ENCODE assay signal across 12 cellular contexts in genomic region chr1:156581661-156582387, GRCh38. TPM values are rescaled to one million over a fixed set of nuclear protein-coding genes. Genes with fewer than 3 reads are reported as not detected.
DNase-seq lines count a peak whose midpoint lies in the region; ATAC-seq and TF ChIP-seq lines count a peak whose summit lies in the region.
"Had no signal": no experiment of that assay in that cellular context is flagged by ENCODE, and none has a peak within 500 bp of the region (broad histone marks: within the 10 kb centered on the region; RNA-seq: fewer than 3 reads in every experiment).

No MANE protein-coding gene starts in this region.

- peak overlapping the region; percentile 98 for H3K4me3 Mint-ChIP-seq in activated naive CD8-positive, alpha-beta T cell treated with anti-CD3 and anti-CD28 coated beads, Interleukin-2, amount 10 ng/mL, durations not matched to agents 7 days and 5 days

- no peaks in the 10 kb centered on the region for H3K27me3 Mint-ChIP-seq in activated naive CD8-positive, alpha-beta T cell treated with anti-CD3 and anti-CD28 coated beads, Interleukin-2, amount 10 ng/mL, durations not matched to agents 7 days and 5 days

- H3K27ac ChIP-seq in sigmoid colon = no peak overlapping the region
- H3K27ac ChIP-seq in vagina = no peak overlapping the region

- H3K9me3 ChIP-seq in sigmoid colon (no peaks in the 10 kb centered on the region), vagina (no peaks in the 10 kb centered on the region)
- H3K9me3 ChIP-seq: heart right ventricle had no signal

- WGBS in sigmoid colon, 2 donors = 64 to 84% methylated on average over 21 of the region's 21 CpGs

- POLR2A ChIA-PET in activated naive CD8-positive, alpha-beta T cell treated with anti-CD3 and anti-CD28 coated beads, Interleukin-2, amount 10 ng/mL, durations not matched to agents 7 days and 5 days (lab: Charles Lee) = interaction anchor here (0.9 to 3.6 kb wide), 16 partner anchors 10 to 126 kb away, joined by 3 to 43 read pairs (median 10); partner anchors contain the start of genes GPATCH4, IQGAP3, MEF2D and NAXE

- peak overlapping the region; percentile 99 for H3K27ac Mint-ChIP-seq in activated naive CD8-positive, alpha-beta T cell treated with anti-CD3 and anti-CD28 coated beads, Interleukin-2, amount 10 ng/mL, durations not matched to agents 7 days and 5 days

- no peaks in the 10 kb centered on the region for H3K9me3 Mint-ChIP-seq in activated naive CD8-positive, alpha-beta T cell treated with anti-CD3 and anti-CD28 coated beads, Interleukin-2, amount 10 ng/mL, durations not matched to agents 7 days and 5 days

- peaks cover 5% of the 10 kb centered on the region for H3K36me3 Mint-ChIP-seq in activated naive CD8-positive, alpha-beta T cell treated with anti-CD3 and anti-CD28 coated beads, Interleukin-2, amount 10 ng/mL, durations not matched to agents 7 days and 5 days

- no peak for TF ChIP-seq CTCF in GM12875 (IDR thresholded peaks at IDR 0.05; ENCODE audit: borderline replicate concordance, insufficient read depth, low read depth, low read length)
- TF ChIP-seq CTCF in sigmoid colon (IDR thresholded peaks at IDR 0.05) = no peak
- TF ChIP-seq CTCF in vagina (IDR thresholded peaks at IDR 0.05) = no peak

- H3K4me3 ChIP-seq in GM12875 (ENCODE audit: low read depth, low read length) = peak overlapping the region; percentile 45
- no peak overlapping the region for H3K4me3 ChIP-seq in sigmoid colon
- H3K4me3 ChIP-seq in vagina = no peak overlapping the region

- TF ChIP-seq EP300 in sigmoid colon (IDR thresholded peaks at IDR 0.05) = no peak

- H3K27me3 ChIP-seq in sigmoid colon (no peaks in the 10 kb centered on the region), vagina (no peaks in the 10 kb centered on the region)
- H3K27me3 ChIP-seq: heart right ventricle had no signal

- intact Hi-C loops in sigmoid colon (cut with DNase I) = loop anchor here (2.0 kb wide), 1 partner anchor 77 kb away; no protein-coding TSS in a partner anchor
- intact Hi-C loops in vagina (cut with DNase I) = loop anchor here (5.0 to 10.0 kb wide), 3 partner anchors 67 to 197 kb away; no protein-coding TSS in a partner anchor

- TF ChIP-seq POLR2A in sigmoid colon (IDR thresholded peaks at IDR 0.05) = no peak
- no peak for TF ChIP-seq POLR2A in vagina (IDR thresholded peaks at IDR 0.05)

- H3K4me1 ChIP-seq in sigmoid colon (peaks cover 0 to 7% (median 0%) of the 10 kb centered on the region in 4 donors), vagina (no peaks in the 10 kb centered on the region)

- no peaks in the 10 kb centered on the region for H3K36me3 ChIP-seq in sigmoid colon
- no peaks in the 10 kb centered on the region for H3K36me3 ChIP-seq in vagina
- H3K36me3 ChIP-seq: heart right ventricle had no signal

- H3K4me1 Mint-ChIP-seq in activated naive CD8-positive, alpha-beta T cell treated with anti-CD3 and anti-CD28 coated beads, Interleukin-2, amount 10 ng/mL, durations not matched to agents 7 days and 5 days = peaks cover 23% of the 10 kb centered on the region

- peak; percentile 82 to 85 for DNase-seq in SHP77 (lab: John Stamatoyannopoulos, UW)
- DNase-seq in activated naive CD8-positive, alpha-beta T cell treated with anti-CD3 and anti-CD28 coated beads, Interleukin-2, amount 10 ng/mL, durations not matched to agents 7 days and 5 days = peak; percentile 70
- peak; percentile 47 for DNase-seq in sigmoid colon
- no peak for DNase-seq in medulla oblongata (ENCODE audit: extremely low spot score)
- no peak for DNase-seq in vagina (ENCODE audit: extremely low spot score in 2 of 2)
- DNase-seq: cortex of kidney, heart right ventricle had no signal

- peak; percentile 84 for ATAC-seq in activated naive CD8-positive, alpha-beta T cell treated with anti-CD3 and anti-CD28 coated beads, Interleukin-2, amount 10 ng/mL, durations not matched to agents 7 days and 5 days (ENCODE audit: low read depth)
- ATAC-seq in HG03442 (IDR thresholded peaks at IDR 0.05; ENCODE audit: unreplicated experiment) = no peak
- no peak for ATAC-seq in GM21529 (IDR thresholded peaks at IDR 0.05; ENCODE audit: unreplicated experiment)
- ATAC-seq: heart right ventricle, Panc1 had no signal

RNA-seq across cellular contexts. Expression of gene TTC24, which starts 2.3 kb away (rescaled TPM):
- total RNA-seq in activated naive CD8-positive, alpha-beta T cell treated with anti-CD3 and anti-CD28 coated beads, Interleukin-2, amount 10 ng/mL, durations not matched to agents 7 days and 5 days = 10 to 100 TPM; 22.7 to 24.1 TPM
- total RNA-seq in sigmoid colon = not detected
- 1 to 10 TPM in 1 of 3 donors, not detected in 2; 2.6 TPM for polyA plus RNA-seq in sigmoid colon
- not detected for total RNA-seq in vagina
- total RNA-seq: H4 had no signal

RNA-seq across cellular contexts. Expression of gene IQGAP3, which starts 9.5 kb away (rescaled TPM):
- total RNA-seq in activated naive CD8-positive, alpha-beta T cell treated with anti-CD3 and anti-CD28 coated beads, Interleukin-2, amount 10 ng/mL, durations not matched to agents 7 days and 5 days = 10 to 100 TPM; 26.1 to 30.3 TPM
- under 1 TPM in 3 of 4 donors, not detected in 1; 0.55 to 0.81 (median 0.71) TPM for total RNA-seq in sigmoid colon
- polyA plus RNA-seq in sigmoid colon = 10 to 100 TPM in 1 of 3 donors, under 1 TPM in 2; 0.60 to 11.2 (median 0.92) TPM
- total RNA-seq in vagina = 2.9 TPM

RNA-seq across cellular contexts. Expression of gene NAXE, which starts 9.8 kb away (rescaled TPM):
- total RNA-seq in activated naive CD8-positive, alpha-beta T cell treated with anti-CD3 and anti-CD28 coated beads, Interleukin-2, amount 10 ng/mL, durations not matched to agents 7 days and 5 days = 10 to 100 TPM; 53.8 TPM
- 100 to 1,000 TPM in 1 of 4 donors, 10 to 100 TPM in 3; 59.3 to 113 (median 67.2) TPM for total RNA-seq in sigmoid colon
- 10 to 100 TPM; 80.8 to 91.6 (median 84.1) TPM for polyA plus RNA-seq in sigmoid colon
- total RNA-seq in vagina = 46.7 TPM

RNA-seq across cellular contexts. Expression of gene GPATCH4, which starts 19.5 kb away (rescaled TPM):
- 10 to 100 TPM; 29.7 to 31.1 TPM for total RNA-seq in activated naive CD8-positive, alpha-beta T cell treated with anti-CD3 and anti-CD28 coated beads, Interleukin-2, amount 10 ng/mL, durations not matched to agents 7 days and 5 days
- total RNA-seq in sigmoid colon (10 to 100 TPM; 12.2 to 22.9 (median 17.3) TPM), vagina (25.8 TPM)
- polyA plus RNA-seq in sigmoid colon = 10 to 100 TPM; 10.2 to 32.9 (median 18.0) TPM

RNA-seq across cellular contexts. Expression of gene HAPLN2, which starts 37.4 kb away (rescaled TPM):
- under 1 TPM in 1 of 2 experiments, not detected in 1; 0.17 TPM for total RNA-seq in activated naive CD8-positive, alpha-beta T cell treated with anti-CD3 and anti-CD28 coated beads, Interleukin-2, amount 10 ng/mL, durations not matched to agents 7 days and 5 days
- 1 to 10 TPM in 1 of 4 donors, under 1 TPM in 1, not detected in 2; 0.71 to 1.2 TPM for total RNA-seq in sigmoid colon
- polyA plus RNA-seq in sigmoid colon = under 1 TPM in 1 of 3 donors, not detected in 2; 0.10 TPM
- total RNA-seq in vagina = not detected
- total RNA-seq: H4 had no signal

Comparison
In these comparisons a context has a peak if more than half of its experiments do, and no peak if none do; other contexts are left out.
1. DNase-seq: peak in SHP77 (2 of 2), activated naive CD8-positive, alpha-beta T cell treated with anti-CD3 and anti-CD28 coated beads, Interleukin-2, amount 10 ng/mL, durations not matched to agents 7 days and 5 days (single experiment) and sigmoid colon (single experiment); none in medulla oblongata (single experiment) and vagina (0 of 2).
2. RNA of gene TTC24, which starts 2.3 kb away (total RNA-seq): 22.7 to 24.1 TPM in activated naive CD8-positive, alpha-beta T cell treated with anti-CD3 and anti-CD28 coated beads, Interleukin-2, amount 10 ng/mL, durations not matched to agents 7 days and 5 days; not detected in vagina (single experiment) and not detected in sigmoid colon; every median in the first group is over 10 times any median in the second.